Comparison of ENCODE assay signal across 1 cellular context in genomic region chr5:142655339-142656267, GRCh38.
TF ChIP-seq lines count a peak whose summit lies in the region.

No MANE protein-coding gene starts in this region.

TF ChIP-seq in HepG2, 621 proteins besides CTCF, POLR2A, EP300 and RAD21 (continued from another document and continues in another):
- 0 out of 2 replicates have a peak, but pooled peaks have one; percentile 44 for TF ChIP-seq ZGPAT (CRISPR knock-in tag; IDR thresholded peaks at IDR 0.05)
- 0 out of 2 replicates have a peak, but pooled peaks have one; percentile 28 for TF ChIP-seq REPIN1 (CRISPR knock-in tag; IDR thresholded peaks at IDR 0.05; ENCODE audit: borderline replicate concordance, low read depth)
- TF ChIP-seq, protein P1, sequence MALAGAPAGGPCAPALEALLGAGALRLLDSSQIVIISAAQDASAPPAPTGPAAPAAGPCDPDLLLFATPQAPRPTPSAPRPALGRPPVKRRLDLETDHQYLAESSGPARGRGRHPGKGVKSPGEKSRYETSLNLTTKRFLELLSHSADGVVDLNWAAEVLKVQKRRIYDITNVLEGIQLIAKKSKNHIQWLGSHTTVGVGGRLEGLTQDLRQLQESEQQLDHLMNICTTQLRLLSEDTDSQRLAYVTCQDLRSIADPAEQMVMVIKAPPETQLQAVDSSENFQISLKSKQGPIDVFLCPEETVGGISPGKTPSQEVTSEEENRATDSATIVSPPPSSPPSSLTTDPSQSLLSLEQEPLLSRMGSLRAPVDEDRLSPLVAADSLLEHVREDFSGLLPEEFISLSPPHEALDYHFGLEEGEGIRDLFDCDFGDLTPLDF (CRISPR knock-in tag; IDR thresholded peaks at IDR 0.05), result no peak
- TF ChIP-seq PHF21A (CRISPR knock-in tag; IDR thresholded peaks at IDR 0.05), result no peak
- TF ChIP-seq ZNF768 (CRISPR knock-in tag; IDR thresholded peaks at IDR 0.05), result peak; percentile 59; the same call in 1 of the 2 replicates
- TF ChIP-seq ZNF720 (CRISPR knock-in tag; IDR thresholded peaks at IDR 0.05), result no peak
- TF ChIP-seq, protein P2, sequence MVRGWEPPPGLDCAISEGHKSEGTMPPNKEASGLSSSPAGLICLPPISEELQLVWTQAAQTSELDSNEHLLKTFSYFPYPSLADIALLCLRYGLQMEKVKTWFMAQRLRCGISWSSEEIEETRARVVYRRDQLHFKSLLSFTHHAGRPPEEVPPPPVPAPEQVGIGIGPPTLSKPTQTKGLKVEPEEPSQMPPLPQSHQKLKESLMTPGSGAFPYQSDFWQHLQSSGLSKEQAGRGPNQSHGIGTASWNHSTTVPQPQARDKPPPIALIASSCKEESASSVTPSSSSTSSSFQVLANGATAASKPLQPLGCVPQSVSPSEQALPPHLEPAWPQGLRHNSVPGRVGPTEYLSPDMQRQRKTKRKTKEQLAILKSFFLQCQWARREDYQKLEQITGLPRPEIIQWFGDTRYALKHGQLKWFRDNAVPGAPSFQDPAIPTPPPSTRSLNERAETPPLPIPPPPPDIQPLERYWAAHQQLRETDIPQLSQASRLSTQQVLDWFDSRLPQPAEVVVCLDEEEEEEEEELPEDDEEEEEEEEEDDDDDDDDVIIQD (CRISPR knock-in tag; IDR thresholded peaks at IDR 0.05; ENCODE audit: low read depth), result 0 out of 2 replicates have a peak, but pooled peaks have one; percentile 58
- TF ChIP-seq YY1 (IDR thresholded peaks at IDR 0.05; ENCODE audit: insufficient read depth, insufficient replicate concordance, low read depth, low read length), result peak; percentile 45
- TF ChIP-seq KMT2A (CRISPR knock-in tag; IDR thresholded peaks at IDR 0.05), result no peak
- TF ChIP-seq FOSL1 (CRISPR knock-in tag; IDR thresholded peaks at IDR 0.05; ENCODE audit: borderline replicate concordance), result no peak
- TF ChIP-seq, protein P3, sequence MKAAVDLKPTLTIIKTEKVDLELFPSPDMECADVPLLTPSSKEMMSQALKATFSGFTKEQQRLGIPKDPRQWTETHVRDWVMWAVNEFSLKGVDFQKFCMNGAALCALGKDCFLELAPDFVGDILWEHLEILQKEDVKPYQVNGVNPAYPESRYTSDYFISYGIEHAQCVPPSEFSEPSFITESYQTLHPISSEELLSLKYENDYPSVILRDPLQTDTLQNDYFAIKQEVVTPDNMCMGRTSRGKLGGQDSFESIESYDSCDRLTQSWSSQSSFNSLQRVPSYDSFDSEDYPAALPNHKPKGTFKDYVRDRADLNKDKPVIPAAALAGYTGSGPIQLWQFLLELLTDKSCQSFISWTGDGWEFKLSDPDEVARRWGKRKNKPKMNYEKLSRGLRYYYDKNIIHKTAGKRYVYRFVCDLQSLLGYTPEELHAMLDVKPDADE (CRISPR knock-in tag; IDR thresholded peaks at IDR 0.05), result no peak
- no peak for TF ChIP-seq ZNF775 (CRISPR knock-in tag; IDR thresholded peaks at IDR 0.05; ENCODE audit: borderline replicate concordance)
- TF ChIP-seq GATAD2A (CRISPR knock-in tag; IDR thresholded peaks at IDR 0.05), result 0 out of 2 replicates have a peak, but pooled peaks have one; percentile 28
- 0 out of 2 replicates have a peak, but pooled peaks have one; percentile 34 for TF ChIP-seq ERF (CRISPR knock-in tag; IDR thresholded peaks at IDR 0.05)
- no peak for TF ChIP-seq NR2F6 (IDR thresholded peaks at IDR 0.05)
- 0 out of 2 replicates have a peak, but pooled peaks have one; percentile 14 for TF ChIP-seq NR2F6 (CRISPR knock-in tag; IDR thresholded peaks at IDR 0.05)
- TF ChIP-seq ARID2 (CRISPR knock-in tag; IDR thresholded peaks at IDR 0.05; ENCODE audit: borderline replicate concordance), result no peak
- TF ChIP-seq HNRNPK (IDR thresholded peaks at IDR 0.05; ENCODE audit: low read depth, low read length, poor library complexity, severe bottlenecking), result no peak
- no peak for TF ChIP-seq KMT2B (CRISPR knock-in tag; IDR thresholded peaks at IDR 0.05)
- 0 out of 2 replicates have a peak, but pooled peaks have one; percentile 25 for TF ChIP-seq BORCS8-MEF2B (CRISPR knock-in tag; IDR thresholded peaks at IDR 0.05)
- TF ChIP-seq HNF1A (IDR thresholded peaks at IDR 0.05; ENCODE audit: low read depth), result no peak
- no peak for TF ChIP-seq HNF1A (CRISPR knock-in tag; IDR thresholded peaks at IDR 0.05; ENCODE audit: borderline replicate concordance)
- no peak for TF ChIP-seq FOXA1 (IDR thresholded peaks at IDR 0.05)
- TF ChIP-seq FOXA1 (CRISPR knock-in tag; IDR thresholded peaks at IDR 0.05), result peak; percentile 72
- TF ChIP-seq ZKSCAN8 (CRISPR knock-in tag; IDR thresholded peaks at IDR 0.05; ENCODE audit: borderline replicate concordance), result 0 out of 2 replicates have a peak, but pooled peaks have one; percentile 34
- TF ChIP-seq, protein P4, sequence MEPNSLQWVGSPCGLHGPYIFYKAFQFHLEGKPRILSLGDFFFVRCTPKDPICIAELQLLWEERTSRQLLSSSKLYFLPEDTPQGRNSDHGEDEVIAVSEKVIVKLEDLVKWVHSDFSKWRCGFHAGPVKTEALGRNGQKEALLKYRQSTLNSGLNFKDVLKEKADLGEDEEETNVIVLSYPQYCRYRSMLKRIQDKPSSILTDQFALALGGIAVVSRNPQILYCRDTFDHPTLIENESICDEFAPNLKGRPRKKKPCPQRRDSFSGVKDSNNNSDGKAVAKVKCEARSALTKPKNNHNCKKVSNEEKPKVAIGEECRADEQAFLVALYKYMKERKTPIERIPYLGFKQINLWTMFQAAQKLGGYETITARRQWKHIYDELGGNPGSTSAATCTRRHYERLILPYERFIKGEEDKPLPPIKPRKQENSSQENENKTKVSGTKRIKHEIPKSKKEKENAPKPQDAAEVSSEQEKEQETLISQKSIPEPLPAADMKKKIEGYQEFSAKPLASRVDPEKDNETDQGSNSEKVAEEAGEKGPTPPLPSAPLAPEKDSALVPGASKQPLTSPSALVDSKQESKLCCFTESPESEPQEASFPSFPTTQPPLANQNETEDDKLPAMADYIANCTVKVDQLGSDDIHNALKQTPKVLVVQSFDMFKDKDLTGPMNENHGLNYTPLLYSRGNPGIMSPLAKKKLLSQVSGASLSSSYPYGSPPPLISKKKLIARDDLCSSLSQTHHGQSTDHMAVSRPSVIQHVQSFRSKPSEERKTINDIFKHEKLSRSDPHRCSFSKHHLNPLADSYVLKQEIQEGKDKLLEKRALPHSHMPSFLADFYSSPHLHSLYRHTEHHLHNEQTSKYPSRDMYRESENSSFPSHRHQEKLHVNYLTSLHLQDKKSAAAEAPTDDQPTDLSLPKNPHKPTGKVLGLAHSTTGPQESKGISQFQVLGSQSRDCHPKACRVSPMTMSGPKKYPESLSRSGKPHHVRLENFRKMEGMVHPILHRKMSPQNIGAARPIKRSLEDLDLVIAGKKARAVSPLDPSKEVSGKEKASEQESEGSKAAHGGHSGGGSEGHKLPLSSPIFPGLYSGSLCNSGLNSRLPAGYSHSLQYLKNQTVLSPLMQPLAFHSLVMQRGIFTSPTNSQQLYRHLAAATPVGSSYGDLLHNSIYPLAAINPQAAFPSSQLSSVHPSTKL (CRISPR knock-in tag; IDR thresholded peaks at IDR 0.05), result peak; percentile 30; the same call in 1 of the 2 replicates
- peak; percentile 39; the same call in 1 of the 2 replicates for TF ChIP-seq ELF3 (CRISPR knock-in tag; IDR thresholded peaks at IDR 0.05)
- TF ChIP-seq, protein P5, sequence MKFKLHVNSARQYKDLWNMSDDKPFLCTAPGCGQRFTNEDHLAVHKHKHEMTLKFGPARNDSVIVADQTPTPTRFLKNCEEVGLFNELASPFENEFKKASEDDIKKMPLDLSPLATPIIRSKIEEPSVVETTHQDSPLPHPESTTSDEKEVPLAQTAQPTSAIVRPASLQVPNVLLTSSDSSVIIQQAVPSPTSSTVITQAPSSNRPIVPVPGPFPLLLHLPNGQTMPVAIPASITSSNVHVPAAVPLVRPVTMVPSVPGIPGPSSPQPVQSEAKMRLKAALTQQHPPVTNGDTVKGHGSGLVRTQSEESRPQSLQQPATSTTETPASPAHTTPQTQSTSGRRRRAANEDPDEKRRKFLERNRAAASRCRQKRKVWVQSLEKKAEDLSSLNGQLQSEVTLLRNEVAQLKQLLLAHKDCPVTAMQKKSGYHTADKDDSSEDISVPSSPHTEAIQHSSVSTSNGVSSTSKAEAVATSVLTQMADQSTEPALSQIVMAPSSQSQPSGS (CRISPR knock-in tag; IDR thresholded peaks at IDR 0.05), result 0 out of 2 replicates have a peak, but pooled peaks have one; percentile 28
- peak; percentile 60; the same call in 1 of the 2 replicates for TF ChIP-seq FOXO1 (CRISPR knock-in tag; IDR thresholded peaks at IDR 0.05)
- 0 out of 2 replicates have a peak, but pooled peaks have one; percentile 22 for TF ChIP-seq MIER3 (CRISPR knock-in tag; IDR thresholded peaks at IDR 0.05; ENCODE audit: borderline replicate concordance)
- peak; percentile 72 for TF ChIP-seq FOXA3 (CRISPR knock-in tag; IDR thresholded peaks at IDR 0.05)
- TF ChIP-seq SAP130 (CRISPR knock-in tag; IDR thresholded peaks at IDR 0.05; ENCODE audit: low read depth), result peak; percentile 49
- TF ChIP-seq SALL1 (CRISPR knock-in tag; IDR thresholded peaks at IDR 0.05), result peak; percentile 75
- peak; percentile 84; the same call in 1 of the 2 replicates for TF ChIP-seq SMC3 (IDR thresholded peaks at IDR 0.05; ENCODE audit: low read length)
- TF ChIP-seq, protein P6, sequence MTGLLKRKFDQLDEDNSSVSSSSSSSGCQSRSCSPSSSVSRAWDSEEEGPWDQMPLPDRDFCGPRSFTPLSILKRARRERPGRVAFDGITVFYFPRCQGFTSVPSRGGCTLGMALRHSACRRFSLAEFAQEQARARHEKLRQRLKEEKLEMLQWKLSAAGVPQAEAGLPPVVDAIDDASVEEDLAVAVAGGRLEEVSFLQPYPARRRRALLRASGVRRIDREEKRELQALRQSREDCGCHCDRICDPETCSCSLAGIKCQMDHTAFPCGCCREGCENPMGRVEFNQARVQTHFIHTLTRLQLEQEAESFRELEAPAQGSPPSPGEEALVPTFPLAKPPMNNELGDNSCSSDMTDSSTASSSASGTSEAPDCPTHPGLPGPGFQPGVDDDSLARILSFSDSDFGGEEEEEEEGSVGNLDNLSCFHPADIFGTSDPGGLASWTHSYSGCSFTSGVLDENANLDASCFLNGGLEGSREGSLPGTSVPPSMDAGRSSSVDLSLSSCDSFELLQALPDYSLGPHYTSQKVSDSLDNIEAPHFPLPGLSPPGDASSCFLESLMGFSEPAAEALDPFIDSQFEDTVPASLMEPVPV (CRISPR knock-in tag; IDR thresholded peaks at IDR 0.05), result no peak
- 0 out of 2 replicates have a peak, but pooled peaks have one; percentile 33 for TF ChIP-seq ZBTB26 (CRISPR knock-in tag; IDR thresholded peaks at IDR 0.05; ENCODE audit: borderline replicate concordance)
- TF ChIP-seq ZNF879 (CRISPR knock-in tag; IDR thresholded peaks at IDR 0.05), result no peak
- peak; percentile 49; the same call in 1 of the 2 replicates for TF ChIP-seq FOSL2 (CRISPR knock-in tag; IDR thresholded peaks at IDR 0.05)
- 0 out of 2 replicates have a peak, but pooled peaks have one; percentile 42 for TF ChIP-seq TFDP2 (CRISPR knock-in tag; IDR thresholded peaks at IDR 0.05)
- TF ChIP-seq RXRB (CRISPR knock-in tag; IDR thresholded peaks at IDR 0.05; ENCODE audit: borderline replicate concordance), result peak; percentile 64; the same call in 1 of the 2 replicates
- TF ChIP-seq PCBP1 (IDR thresholded peaks at IDR 0.05; ENCODE audit: borderline replicate concordance, low read depth, low read length), result no peak
- TF ChIP-seq PITX1 (CRISPR knock-in tag; IDR thresholded peaks at IDR 0.05), result peak; percentile 55; the same call in 1 of the 2 replicates
